Comparison of ENCODE assay signal across 8 cellular contexts in the genomic region with DNA sequence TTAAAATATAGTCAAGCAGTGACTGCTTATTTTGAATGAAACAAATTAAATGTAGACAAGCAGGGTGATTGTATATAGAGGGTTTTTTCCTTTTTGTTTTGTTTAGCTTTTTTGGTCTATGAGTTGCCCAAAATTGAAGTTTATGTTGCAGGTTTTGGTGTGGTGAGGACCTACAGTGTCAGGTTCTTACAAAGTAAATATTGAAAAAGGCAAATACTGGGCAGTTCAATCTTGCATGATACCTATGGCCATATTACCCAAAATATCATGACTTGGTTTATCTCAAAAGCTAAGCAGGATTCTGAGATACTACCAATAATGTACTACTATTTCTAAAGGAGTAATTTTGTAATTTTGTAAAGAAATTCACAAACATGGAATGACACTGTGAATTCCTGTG. TPM values are rescaled to one million over a fixed set of nuclear protein-coding genes. Genes with fewer than 3 reads are reported as not detected.
A peak's percentile ranks its signal among the peaks of the same experiment; 100 is the strongest.
DNase-seq lines count a peak whose midpoint lies in the region; ATAC-seq and TF ChIP-seq lines count a peak whose summit lies in the region.

No MANE protein-coding gene starts in this region.

- H3K27ac ChIP-seq in HEK293 (ENCODE audit: extremely low read depth, low read depth, low read length): no peak overlapping the region
- H3K27ac ChIP-seq in right cardiac atrium (ENCODE audit: low read length): no peak overlapping the region
- H3K27ac ChIP-seq in smooth muscle cell (ENCODE audit: low read depth): peak overlapping the region; percentile 97

- H3K4me1 ChIP-seq in HEK293 (ENCODE audit: control insufficient read depth, insufficient read depth, low read length): peaks cover 14% of the 10 kb centered on the region
- no peaks in the 10 kb centered on the region for H3K4me1 ChIP-seq in right cardiac atrium (ENCODE audit: control insufficient read depth, insufficient read depth, low read length)
- peaks cover 43% of the 10 kb centered on the region for H3K4me1 ChIP-seq in smooth muscle cell (ENCODE audit: low read depth)
- H3K4me1 ChIP-seq in mucosa of descending colon (ENCODE audit: low read depth): no peaks in the 10 kb centered on the region

- H3K36me3 ChIP-seq in HEK293 (ENCODE audit: control insufficient read depth in 2 of 2, insufficient read depth in 1 of 2, low read length in 2 of 2) (no peaks in the 10 kb centered on the region; a peak in 1 of 3 replicates), smooth muscle cell (ENCODE audit: low read depth) (no peaks in the 10 kb centered on the region), mucosa of descending colon (ENCODE audit: low read depth) (no peaks in the 10 kb centered on the region)

- peak overlapping the region; percentile 95 for H3K9ac ChIP-seq in smooth muscle cell (ENCODE audit: low read depth)

- H4K20me1 ChIP-seq in smooth muscle cell (ENCODE audit: low read depth): peaks cover 54% of the 10 kb centered on the region

- peaks cover 26% of the 10 kb centered on the region for H3F3A ChIP-seq in smooth muscle cell (ENCODE audit: low read depth)

- H3K4me2 ChIP-seq in smooth muscle cell: peak overlapping the region; percentile 97

- CTCF ChIA-PET in HEK293 (lab: Yijun Ruan, JAX): interaction anchor here (0.6 to 3.8 kb wide), 2 partner anchors 93 to 108 kb away, joined by 5 to 42 read pairs; no protein-coding TSS in a partner anchor

- ATAC-seq in right cardiac atrium (no peak), HG03045 (IDR thresholded peaks at IDR 0.05; ENCODE audit: unreplicated experiment) (no peak), mucosa of descending colon (no peak)

- H3K79me2 ChIP-seq in smooth muscle cell (ENCODE audit: low read depth): peaks cover 66% of the 10 kb centered on the region

- no peak for DNase-seq in right cardiac atrium
- DNase-seq in smooth muscle cell (lab: John Stamatoyannopoulos, UW; ENCODE audit: unreplicated experiment): no peak
- DNase-seq in NCI-H1048 (lab: John Stamatoyannopoulos, UW): no peak
- no peak for DNase-seq in dermis blood vessel endothelial cell
- DNase-seq in mucosa of descending colon: no peak

- H3K4me3 ChIP-seq in HEK293 (ENCODE audit: low read depth, low read length): peak overlapping the region; percentile 55
- H3K4me3 ChIP-seq in WI38 (ENCODE audit: low read depth, low read length): peak overlapping the region; percentile 74
- H3K4me3 ChIP-seq in right cardiac atrium (ENCODE audit: low read length): peak overlapping the region; percentile 100
- H3K4me3 ChIP-seq in smooth muscle cell: peak overlapping the region; percentile 93
- no peak overlapping the region for H3K4me3 ChIP-seq in mucosa of descending colon

- TF ChIP-seq CTCF in HEK293 (tag by site-specific recombination; IDR thresholded peaks at IDR 0.05) (no peak), WI38 (IDR thresholded peaks at IDR 0.05; ENCODE audit: low read depth, low read length) (no peak), smooth muscle cell (IDR thresholded peaks at IDR 0.05; ENCODE audit: borderline replicate concordance, insufficient read depth, poor library complexity, severe bottlenecking) (no peak), mucosa of descending colon (IDR thresholded peaks at IDR 0.05) (no peak)

- H3K27me3 ChIP-seq in right cardiac atrium (ENCODE audit: control insufficient read depth, insufficient read depth) (no peaks in the 10 kb centered on the region), smooth muscle cell (ENCODE audit: low read depth) (no peaks in the 10 kb centered on the region)

- H3K9me3 ChIP-seq in HEK293 (ENCODE audit: control insufficient read depth, insufficient read depth, low read depth, low read length) (no peaks in the 10 kb centered on the region), right cardiac atrium (ENCODE audit: control insufficient read depth, low read length) (no peaks in the 10 kb centered on the region), smooth muscle cell (replicated peaks; ENCODE audit: low read depth) (no peaks in the 10 kb centered on the region), mucosa of descending colon (no peaks in the 10 kb centered on the region)

- H2AFZ ChIP-seq in smooth muscle cell (ENCODE audit: low read depth): no peak overlapping the region

- POLR2A ChIA-PET in HEK293 (lab: Yijun Ruan, JAX): interaction anchor here (5.7 kb wide), 1 partner anchor 27 kb away, joined by 137 read pairs; the partner anchor contains the start of gene FUBP1

- intact Hi-C loops in right cardiac atrium (cut with DNase I): loop anchor here in 1 of 4 donors (5.0 kb wide), 1 partner anchor 41 kb away; the partner anchor contains the start of gene GIPC2
- intact Hi-C loops in mucosa of descending colon (cut with DNase I, micrococcal nuclease): no loop called here

TF ChIP-seq in HEK293, 187 proteins besides CTCF, POLR2A, EP300 and RAD21 (continues in another document):
- TF ChIP-seq ZNF112 (tag by site-specific recombination; IDR thresholded peaks at IDR 0.05): no peak
- TF ChIP-seq PRDM2 (tag by site-specific recombination; IDR thresholded peaks at IDR 0.05; ENCODE audit: borderline replicate concordance): no peak
- no peak for TF ChIP-seq ZEB2 (tag by site-specific recombination; IDR thresholded peaks at IDR 0.05)
- TF ChIP-seq, protein P1, sequence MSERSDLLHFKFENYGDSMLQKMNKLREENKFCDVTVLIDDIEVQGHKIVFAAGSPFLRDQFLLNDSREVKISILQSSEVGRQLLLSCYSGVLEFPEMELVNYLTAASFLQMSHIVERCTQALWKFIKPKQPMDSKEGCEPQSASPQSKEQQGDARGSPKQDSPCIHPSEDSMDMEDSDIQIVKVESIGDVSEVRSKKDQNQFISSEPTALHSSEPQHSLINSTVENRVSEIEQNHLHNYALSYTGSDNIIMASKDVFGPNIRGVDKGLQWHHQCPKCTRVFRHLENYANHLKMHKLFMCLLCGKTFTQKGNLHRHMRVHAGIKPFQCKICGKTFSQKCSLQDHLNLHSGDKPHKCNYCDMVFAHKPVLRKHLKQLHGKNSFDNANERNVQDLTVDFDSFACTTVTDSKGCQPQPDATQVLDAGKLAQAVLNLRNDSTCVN (tag by site-specific recombination; optimal IDR thresholded peaks at IDR 0.05): no peak
- no peak for TF ChIP-seq ZNF777 (tag by site-specific recombination; IDR thresholded peaks at IDR 0.05; ENCODE audit: borderline replicate concordance)
- TF ChIP-seq ZNF223 (tag by site-specific recombination; IDR thresholded peaks at IDR 0.05): no peak

RNA-seq across cellular contexts. Expression of gene DNAJB4, which starts 1.8 kb away (rescaled TPM):
- total RNA-seq in right cardiac atrium (100 to 1,000 TPM in 2 of 4 donors, 10 to 100 TPM in 2; 71.2 to 106 (median 98.6) TPM), smooth muscle cell (48.9 and 92.8 TPM in 2 replicates), dermis blood vessel endothelial cell (330 and 360 TPM in 2 replicates), mucosa of descending colon (10 to 100 TPM; 15.8 to 42.2 (median 19.4) TPM)
- polyA plus RNA-seq in right cardiac atrium (46.9 TPM), smooth muscle cell (31.5 and 43.4 TPM in 2 replicates)

RNA-seq across cellular contexts. Expression of gene FUBP1, which starts 27.6 kb away (rescaled TPM):
- total RNA-seq in right cardiac atrium: 10 to 100 TPM; 57.6 to 73.0 (median 58.9) TPM
- polyA plus RNA-seq in right cardiac atrium: 39.5 TPM
- total RNA-seq in smooth muscle cell: 144 and 166 TPM in 2 replicates
- polyA plus RNA-seq in smooth muscle cell: 50.5 and 60.4 TPM in 2 replicates
- total RNA-seq in dermis blood vessel endothelial cell: 106 and 151 TPM in 2 replicates
- total RNA-seq in mucosa of descending colon: 100 to 1,000 TPM in 1 of 3 donors, 10 to 100 TPM in 2; 86.5 to 105 (median 97.8) TPM

RNA-seq across cellular contexts. Expression of gene GIPC2, which starts 39.3 kb away (rescaled TPM):
- 1 to 10 TPM; 1.3 to 1.8 (median 1.7) TPM for total RNA-seq in right cardiac atrium
- 1.5 TPM for polyA plus RNA-seq in right cardiac atrium
- 0.13 TPM in 1 of 2 replicates, not detected in the other for total RNA-seq in smooth muscle cell
- 0.05 TPM in 1 of 2 replicates, not detected in the other for polyA plus RNA-seq in smooth muscle cell
- total RNA-seq in dermis blood vessel endothelial cell: 55.5 and 69.1 TPM in 2 replicates
- total RNA-seq in mucosa of descending colon: 10 to 100 TPM; 12.8 to 34.7 (median 27.9) TPM

Comparison
In these comparisons a context has a peak if more than half of its experiments do, and no peak if none do; other contexts are left out.
1. RNA of gene GIPC2, which starts 39.3 kb away (total RNA-seq): 55.5 to 69.1 TPM in dermis blood vessel endothelial cell and 12.8 to 34.7 TPM in mucosa of descending colon; 1.3 to 1.8 TPM in right cardiac atrium and 0.13 TPM in smooth muscle cell; every median in the first group is over 4 times any median in the second.